Comparison of ENCODE assay signal across 10 cellular contexts in genomic region chr9:135886147-135886981, GRCh38. TPM values are rescaled to one million over a fixed set of nuclear protein-coding genes. Genes with fewer than 3 reads are reported as not detected.
DNase-seq lines count a peak whose midpoint lies in the region; ATAC-seq and TF ChIP-seq lines count a peak whose summit lies in the region.
"Had no signal": no experiment of that assay in that cellular context is flagged by ENCODE, and none has a peak within 500 bp of the region (broad histone marks: within the 10 kb centered on the region; RNA-seq: fewer than 3 reads in every experiment).

No MANE protein-coding gene starts in this region.

- H3K4me1 Mint-ChIP-seq in CD8-positive, alpha-beta memory T cell = peaks cover 60 to 85% (median 71%) of the 10 kb centered on the region in 3 donors

- H2BK120ac ChIP-seq in neuronal stem cell (ENCODE audit: low read depth, low read length) = no peak overlapping the region

- peak overlapping the region in 6 of 8 donors; percentile 29 to 95 (median 85) for H3K27ac Mint-ChIP-seq in CD8-positive, alpha-beta memory T cell

- H3K4ac ChIP-seq in neuronal stem cell (ENCODE audit: low read length) = no peak overlapping the region

- no peak overlapping the region for H4K91ac ChIP-seq in neuronal stem cell (ENCODE audit: low read depth, low read length, poor library complexity)

- TF ChIP-seq POLR2A in GM18505 (IDR thresholded peaks at IDR 0.05; ENCODE audit: borderline replicate concordance, extremely low read depth, insufficient read depth, insufficient read length) = no peak

- no peak overlapping the region for H2BK12ac ChIP-seq in neuronal stem cell (ENCODE audit: low read length)

- peaks cover 0 to 18% (median 0%) of the 10 kb centered on the region in 3 donors for H3K36me3 Mint-ChIP-seq in CD8-positive, alpha-beta memory T cell

- H3K18ac ChIP-seq in neuronal stem cell (ENCODE audit: low read length) = no peak overlapping the region

- H3K79me1 ChIP-seq in neuronal stem cell (ENCODE audit: low read depth, low read length) = peaks cover 48% of the 10 kb centered on the region

- peak overlapping the region; percentile 16 for H3K23ac ChIP-seq in neuronal stem cell (ENCODE audit: low read depth, low read length, poor library complexity)

- H3K14ac ChIP-seq in neuronal stem cell (ENCODE audit: low read length) = no peak overlapping the region

- H4K8ac ChIP-seq in neuronal stem cell (ENCODE audit: low read depth, low read length) = no peak overlapping the region

- intact Hi-C loops in dorsolateral prefrontal cortex (cut with DNase I) = no loop called here
- intact Hi-C loops in aorta (cut with DNase I) = no loop called here

- CTCF ChIA-PET in CD8-positive, alpha-beta memory T cell (lab: Charles Lee) = interaction anchor here (0.5 kb wide), 1 partner anchor 22 kb away, joined by 3 read pairs; no protein-coding TSS in a partner anchor

- H3K4me1 ChIP-seq in CD8-positive, alpha-beta memory T cell (ENCODE audit: insufficient read depth, low read length) = peaks cover 48% of the 10 kb centered on the region
- peaks cover 10 to 46% of the 10 kb centered on the region in 2 donors for H3K4me1 ChIP-seq in neuronal stem cell (ENCODE audit: control insufficient read depth in 2 of 2, insufficient read depth in 1 of 2, low read depth in 1 of 2, low read length in 2 of 2)
- H3K4me1 ChIP-seq in aorta (ENCODE audit: control insufficient read depth in 1 of 2, insufficient read depth in 2 of 2, low read length in 2 of 2) = peaks cover 0 to 2% of the 10 kb centered on the region in 2 donors

- no peak overlapping the region for H2AFZ ChIP-seq in neuronal stem cell (ENCODE audit: low read length)

- H2AK5ac ChIP-seq in neuronal stem cell (ENCODE audit: low read depth, low read length) = no peak overlapping the region

- peak overlapping the region; percentile 38 for H3K9ac ChIP-seq in neuronal stem cell (ENCODE audit: low read depth, low read length, poor library complexity)

- H3K4me2 ChIP-seq in neuronal stem cell (ENCODE audit: insufficient read depth, low read length, poor library complexity, severe bottlenecking) = no peak overlapping the region

- H2BK5ac ChIP-seq in neuronal stem cell (ENCODE audit: low read length) = peak overlapping the region; percentile 10

- WGBS in neuronal stem cell (ENCODE audit: extremely low coverage in 2 of 2, insufficient read length in 2 of 2, insufficient replicate concordance in 1 of 2), 2 donors = no CpG with 5 or more reads among the region's 21 CpGs
- WGBS in aorta, 2 donors = 78% methylated on average over 21 of the region's 21 CpGs

- no peak overlapping the region for H3K4me3 ChIP-seq in CD8-positive, alpha-beta memory T cell (ENCODE audit: low read length)
- H3K4me3 ChIP-seq in dorsolateral prefrontal cortex (peak overlapping the region in 55 of 59 donors; percentile 0 to 53 (median 35)), neuronal stem cell (ENCODE audit: low read length in 2 of 2) (no peak overlapping the region), aorta (ENCODE audit: low read length in 2 of 2) (no peak overlapping the region)

- H3K4me3 Mint-ChIP-seq in CD8-positive, alpha-beta memory T cell = peak overlapping the region in 6 of 7 donors; percentile 37 to 78 (median 66)

- no peaks in the 10 kb centered on the region for H3K27me3 Mint-ChIP-seq in CD8-positive, alpha-beta memory T cell

- POLR2A ChIA-PET in CD8-positive, alpha-beta memory T cell (lab: Charles Lee) = no interaction called here

- peak in 2 of 56 donors; percentile 16 to 19 for TF ChIP-seq CTCF in dorsolateral prefrontal cortex (IDR thresholded peaks at IDR 0.05 in 54 of 56, conservative IDR thresholded peaks at IDR 0.05 in 2 of 56; ENCODE audit: low read depth in 1 of 56, partially characterized antibody in 56 of 56)

- no peak overlapping the region for H2BK15ac ChIP-seq in neuronal stem cell (ENCODE audit: low read length)

- no peaks in the 10 kb centered on the region for H3K9me3 Mint-ChIP-seq in CD8-positive, alpha-beta memory T cell

- no peaks in the 10 kb centered on the region for H3K36me3 ChIP-seq in CD8-positive, alpha-beta memory T cell (ENCODE audit: insufficient read depth, low read length)
- H3K36me3 ChIP-seq in neuronal stem cell (replicated peaks in 1 of 2; ENCODE audit: control insufficient read depth in 2 of 2, insufficient read depth in 2 of 2, low read length in 2 of 2) (peaks cover 10 to 45% of the 10 kb centered on the region in 2 donors), aorta (ENCODE audit: control insufficient read depth in 1 of 2, insufficient read depth in 2 of 2, low read length in 1 of 2) (peaks cover 0 to 2% of the 10 kb centered on the region in 2 donors)

- H3K9me3 ChIP-seq in CD8-positive, alpha-beta memory T cell (ENCODE audit: low read length) = no peaks in the 10 kb centered on the region
- H3K9me3 ChIP-seq in neuronal stem cell (replicated peaks in 1 of 2; ENCODE audit: control insufficient read depth in 2 of 2, insufficient read depth in 1 of 2, low read depth in 1 of 2, low read length in 2 of 2) (no peaks in the 10 kb centered on the region), aorta (ENCODE audit: control insufficient read depth, low read length) (no peaks in the 10 kb centered on the region)

- H3K27ac ChIP-seq in CD8-positive, alpha-beta memory T cell (ENCODE audit: low read depth, low read length) = no peak overlapping the region
- peak overlapping the region; percentile 21 to 94 (median 85) for H3K27ac ChIP-seq in dorsolateral prefrontal cortex
- H3K27ac ChIP-seq in neuronal stem cell (replicated peaks; ENCODE audit: low read length) = no peak overlapping the region
- no peak overlapping the region for H3K27ac ChIP-seq in aorta (ENCODE audit: low read depth in 1 of 2, low read length in 2 of 2)

- H3K27me3 ChIP-seq in CD8-positive, alpha-beta memory T cell (ENCODE audit: insufficient read depth, low read length, poor library complexity, severe bottlenecking) = no peaks in the 10 kb centered on the region
- H3K27me3 ChIP-seq in dorsolateral prefrontal cortex (no peaks in the 10 kb centered on the region), neuronal stem cell (ENCODE audit: control insufficient read depth in 3 of 3, insufficient read depth in 3 of 3, low read depth in 1 of 3, low read length in 3 of 3) (no peaks in the 10 kb centered on the region), aorta (ENCODE audit: control insufficient read depth in 1 of 2, insufficient read depth in 2 of 2, low read length in 1 of 2) (no peaks in the 10 kb centered on the region)

- ATAC-seq in GM18505 (IDR thresholded peaks at IDR 0.05; ENCODE audit: unreplicated experiment) (no peak), aorta (ENCODE audit: low FRiP score) (no peak)

- no peak for DNase-seq in CD8-positive, alpha-beta memory T cell
- DNase-seq in SW480 (ENCODE audit: low spot score) (peak; percentile 41), dorsolateral prefrontal cortex (peak in 2 of 10 donors; percentile 55 to 63), neuronal stem cell (ENCODE audit: low spot score) (no peak), NCI-H1105 (lab: John Stamatoyannopoulos, UW) (no peak), aorta (no peak), 8988T (no peak)
- DNase-seq: activated gamma-delta T cell, NCI-H524 treated with DMSO at 0.1 percent for 48 hours had no signal

RNA-seq across cellular contexts. Expression of gene CAMSAP1, which starts 21.0 kb away (rescaled TPM):
- 10 to 100 TPM; 30.4 to 33.7 TPM for total RNA-seq in CD8-positive, alpha-beta memory T cell
- polyA plus RNA-seq in CD8-positive, alpha-beta memory T cell = 2.2 TPM
- total RNA-seq in dorsolateral prefrontal cortex (100 to 1,000 TPM in 1 of 120 experiments, 10 to 100 TPM in 119; 59.6 to 100 (median 81.1) TPM), aorta (10 to 100 TPM; 26.4 to 28.0 TPM)
- 30.3 TPM for polyA plus RNA-seq in neuronal stem cell (2013, experiment 1 of 2)
- 27.6 TPM for polyA plus RNA-seq in neuronal stem cell (2013, experiment 2 of 2)
- polyA plus RNA-seq in aorta = 1 to 10 TPM; 2.5 to 5.2 TPM

Comparison
In these comparisons a context has a peak if more than half of its experiments do, and no peak if none do; other contexts are left out.
1. H3K27ac ChIP-seq: peak in dorsolateral prefrontal cortex (59 of 59); none in CD8-positive, alpha-beta memory T cell (single experiment), neuronal stem cell (single experiment) and aorta (0 of 2).
2. H3K4me3 ChIP-seq: peak in dorsolateral prefrontal cortex (55 of 59); none in CD8-positive, alpha-beta memory T cell (single experiment), neuronal stem cell (0 of 2) and aorta (0 of 2).